18 cellular contexts compared by ENCODE assay signal in genomic region chr2:212845941-212846340, GRCh38.
DNase-seq lines count a peak whose midpoint lies in the region; FAIRE-seq and TF ChIP-seq lines count a peak whose summit lies in the region.
"Had no signal": no experiment of that assay in that cellular context is flagged by ENCODE, and none has a peak within 500 bp of the region (broad histone marks: within the 10 kb centered on the region; RNA-seq: fewer than 3 reads in every experiment).

No MANE protein-coding gene starts in this region.

- H3K79me2 ChIP-seq in GM23248 (ENCODE audit: insufficient read depth) (no peaks in the 10 kb centered on the region), astrocyte (ENCODE audit: insufficient read depth, low read length) (no peaks in the 10 kb centered on the region), smooth muscle cell (ENCODE audit: low read depth) (no peaks in the 10 kb centered on the region)

- H3K9me2 ChIP-seq in GM23248 (ENCODE audit: insufficient read depth): no peaks in the 10 kb centered on the region

- H3K9me3 Mint-ChIP-seq in astrocyte (ENCODE audit: unreplicated experiment): peaks cover 2% of the 10 kb centered on the region

- H3F3A ChIP-seq in GM23248 (ENCODE audit: insufficient read depth) (peaks cover 50% of the 10 kb centered on the region), smooth muscle cell (ENCODE audit: low read depth) (no peaks in the 10 kb centered on the region)

- peak overlapping the region; percentile 51 for H3K27ac Mint-ChIP-seq in astrocyte (ENCODE audit: unreplicated experiment)
- H3K27ac Mint-ChIP-seq: CD4-positive, alpha-beta memory T cell; stimulated activated naive B cell treated with anti-CD40 and anti-IgM and Interleukin-4, amounts not matched to agents 10 μg/mL and 1 μg/mL and 100 μg/mL, for 72 hours had no signal

- WGBS in GM23248 (ENCODE audit: low coverage in 1 of 2, low lambda C conversion rate in 2 of 2, missing lambda C conversion rate in 2 of 2), 2 experiments: 3 to 11% methylated on average over 4 of the region's 4 CpGs
- WGBS in smooth muscle cell (ENCODE audit: low lambda C conversion rate): 68% methylated on average over 4 of the region's 4 CpGs

- no peak for TF ChIP-seq CTCF in astrocyte (IDR thresholded peaks at IDR 0.05; ENCODE audit: insufficient read depth, low read depth, low read length)
- no peak for TF ChIP-seq CTCF in fibroblast of pulmonary artery (IDR thresholded peaks at IDR 0.05; ENCODE audit: low read length, missing control alignments)
- TF ChIP-seq CTCF in smooth muscle cell (IDR thresholded peaks at IDR 0.05; ENCODE audit: borderline replicate concordance, insufficient read depth, poor library complexity, severe bottlenecking): no peak

- H3K9ac ChIP-seq in GM23248 (peak overlapping the region; percentile 62), astrocyte (ENCODE audit: low read length) (peak overlapping the region; percentile 39), smooth muscle cell (ENCODE audit: low read depth) (no peak overlapping the region)

- peak overlapping the region; percentile 38; the same call in 1 of the 2 replicates for H2AFZ ChIP-seq in GM23248
- no peak overlapping the region for H2AFZ ChIP-seq in astrocyte (ENCODE audit: low read depth, low read length)
- no peak overlapping the region for H2AFZ ChIP-seq in smooth muscle cell (ENCODE audit: low read depth)

- DNase-seq in GM23248: peak; percentile 88
- DNase-seq in astrocyte (ENCODE audit: low read depth): peak; percentile 76
- DNase-seq in fibroblast of pulmonary artery (ENCODE audit: low read depth): peak; percentile 13
- no peak for DNase-seq in smooth muscle cell (lab: John Stamatoyannopoulos, UW; ENCODE audit: unreplicated experiment)
- DNase-seq in MG63: no peak
- DNase-seq in stimulated activated CD4-positive, alpha-beta T cell treated with anti-CD3 and anti-CD28 coated beads, Interleukin-1b, Interleukin-23, amount 100 ng/mL, for 48 hours: no peak
- DNase-seq in NCI-H1048 (lab: John Stamatoyannopoulos, UW): no peak
- DNase-seq: activated CD4-positive, CD25-positive, alpha-beta regulatory T cell treated with anti-CD3 and anti-CD28 coated beads, Interleukin-2, amount 50 U/mL, for 72 hours; activated gamma-delta T cell treated with Interleukin-2 at 50 U/mL for 16 hours; CD4-positive, alpha-beta memory T cell; DND-41; NCI-H1417; posterior cingulate gyrus; stimulated activated CD4-positive, alpha-beta T cell treated with anti-CD3 and anti-CD28 coated beads, Interleukin-12 subunit alpha, Interleukin-12 subunit beta, amount 100 ng/mL, for 4 hours; stimulated activated naive B cell treated with anti-CD40 and anti-IgM and Interleukin-4, amounts not matched to agents 10 μg/mL and 1 μg/mL and 100 μg/mL, for 72 hours; transverse colon had no signal

- in situ Hi-C loops in GM23248 (cut with MboI): no loop called here

- H4K20me1 ChIP-seq in GM23248 (ENCODE audit: insufficient read depth) (no peaks in the 10 kb centered on the region), astrocyte (ENCODE audit: insufficient read depth, low read length) (no peaks in the 10 kb centered on the region), smooth muscle cell (ENCODE audit: low read depth) (no peaks in the 10 kb centered on the region)

- H3K27me3 ChIP-seq in GM23248 (replicated peaks; ENCODE audit: insufficient read depth) (no peaks in the 10 kb centered on the region), astrocyte (ENCODE audit: insufficient read depth, low read length) (no peaks in the 10 kb centered on the region), smooth muscle cell (ENCODE audit: low read depth) (no peaks in the 10 kb centered on the region), MG63 (no peaks in the 10 kb centered on the region)
- H3K27me3 ChIP-seq: ascending aorta, transverse colon had no signal

- H3K4me1 Mint-ChIP-seq in astrocyte (ENCODE audit: low read depth, unreplicated experiment): peaks cover 33% of the 10 kb centered on the region
- H3K4me1 Mint-ChIP-seq: CD4-positive, alpha-beta memory T cell had no signal

- H3K4me2 ChIP-seq in GM23248 (ENCODE audit: unreplicated experiment) (peak overlapping the region; percentile 41), astrocyte (ENCODE audit: low read length) (peak overlapping the region; percentile 7), smooth muscle cell (no peak overlapping the region)

- H3K4me3 Mint-ChIP-seq in astrocyte (ENCODE audit: unreplicated experiment): no peak overlapping the region
- H3K4me3 Mint-ChIP-seq: CD4-positive, alpha-beta memory T cell; stimulated activated naive B cell treated with anti-CD40 and anti-IgM and Interleukin-4, amounts not matched to agents 10 μg/mL and 1 μg/mL and 100 μg/mL, for 72 hours had no signal

- H3K27ac ChIP-seq in GM23248 (peak overlapping the region; percentile 96), astrocyte (ENCODE audit: low read depth, low read length) (peak overlapping the region; percentile 89), smooth muscle cell (ENCODE audit: low read depth) (peak overlapping the region; percentile 39)
- H3K27ac ChIP-seq: ascending aorta, transverse colon had no signal

- no peaks in the 10 kb centered on the region for H3K9me3 ChIP-seq in GM23248 (ENCODE audit: low read depth)
- H3K9me3 ChIP-seq in astrocyte (ENCODE audit: insufficient read depth, low read depth, low read length): no peaks in the 10 kb centered on the region
- H3K9me3 ChIP-seq in smooth muscle cell (replicated peaks; ENCODE audit: low read depth): no peaks in the 10 kb centered on the region
- peaks cover 4% of the 10 kb centered on the region for H3K9me3 ChIP-seq in MG63
- H3K9me3 ChIP-seq: ascending aorta, transverse colon had no signal

- H3K27me3 Mint-ChIP-seq in astrocyte (ENCODE audit: low read depth, unreplicated experiment): no peaks in the 10 kb centered on the region
- H3K27me3 Mint-ChIP-seq: CD4-positive, alpha-beta memory T cell had no signal

- FAIRE-seq in astrocyte (lab: Jason Lieb, UNC): peak; percentile 55
- FAIRE-seq: K562 had no signal

- no peaks in the 10 kb centered on the region for H3K36me3 Mint-ChIP-seq in astrocyte (ENCODE audit: low read depth, unreplicated experiment)
- H3K36me3 Mint-ChIP-seq: CD4-positive, alpha-beta memory T cell; stimulated activated naive B cell treated with anti-CD40 and anti-IgM and Interleukin-4, amounts not matched to agents 10 μg/mL and 1 μg/mL and 100 μg/mL, for 72 hours had no signal

- H3K36me3 ChIP-seq in GM23248 (ENCODE audit: low read depth) (no peaks in the 10 kb centered on the region), astrocyte (ENCODE audit: insufficient read depth, low read length) (no peaks in the 10 kb centered on the region), smooth muscle cell (ENCODE audit: low read depth) (no peaks in the 10 kb centered on the region), MG63 (no peaks in the 10 kb centered on the region; the same call in 1 of the 2 replicates)
- H3K36me3 ChIP-seq: ascending aorta, transverse colon had no signal

- H3K4me1 ChIP-seq in GM23248 (ENCODE audit: insufficient read depth) (peaks cover 49% of the 10 kb centered on the region), astrocyte (ENCODE audit: insufficient read depth, low read length) (peaks cover 27% of the 10 kb centered on the region), smooth muscle cell (ENCODE audit: low read depth) (no peaks in the 10 kb centered on the region)
- H3K4me1 ChIP-seq: ascending aorta, transverse colon had no signal

- H3K4me3 ChIP-seq in GM23248 (peak overlapping the region; percentile 21; the same call in 1 of the 2 replicates), astrocyte (ENCODE audit: insufficient read depth, low read depth, low read length) (no peak overlapping the region), fibroblast of pulmonary artery (replicated peaks; ENCODE audit: low read depth, low read length) (no peak overlapping the region), smooth muscle cell (no peak overlapping the region), MG63 (no peak overlapping the region)
- H3K4me3 ChIP-seq: ascending aorta, K562, transverse colon had no signal

Comparison
In these comparisons a context has a peak if more than half of its experiments do, and no peak if none do; other contexts are left out.
1. DNase-seq: peak in GM23248 (single experiment), astrocyte (single experiment) and fibroblast of pulmonary artery (single experiment); none in smooth muscle cell (single experiment), MG63 (single experiment), stimulated activated CD4-positive, alpha-beta T cell treated with anti-CD3 and anti-CD28 coated beads, Interleukin-1b, Interleukin-23, amount 100 ng/mL, for 48 hours (single experiment) and NCI-H1048 (single experiment).
2. H3K27ac ChIP-seq: peak in every context shown above with its lines; median percentile 96 in GM23248; 89 in astrocyte; 39 in smooth muscle cell.